ENCODE assay signal across 19 cellular contexts in the genomic region with DNA sequence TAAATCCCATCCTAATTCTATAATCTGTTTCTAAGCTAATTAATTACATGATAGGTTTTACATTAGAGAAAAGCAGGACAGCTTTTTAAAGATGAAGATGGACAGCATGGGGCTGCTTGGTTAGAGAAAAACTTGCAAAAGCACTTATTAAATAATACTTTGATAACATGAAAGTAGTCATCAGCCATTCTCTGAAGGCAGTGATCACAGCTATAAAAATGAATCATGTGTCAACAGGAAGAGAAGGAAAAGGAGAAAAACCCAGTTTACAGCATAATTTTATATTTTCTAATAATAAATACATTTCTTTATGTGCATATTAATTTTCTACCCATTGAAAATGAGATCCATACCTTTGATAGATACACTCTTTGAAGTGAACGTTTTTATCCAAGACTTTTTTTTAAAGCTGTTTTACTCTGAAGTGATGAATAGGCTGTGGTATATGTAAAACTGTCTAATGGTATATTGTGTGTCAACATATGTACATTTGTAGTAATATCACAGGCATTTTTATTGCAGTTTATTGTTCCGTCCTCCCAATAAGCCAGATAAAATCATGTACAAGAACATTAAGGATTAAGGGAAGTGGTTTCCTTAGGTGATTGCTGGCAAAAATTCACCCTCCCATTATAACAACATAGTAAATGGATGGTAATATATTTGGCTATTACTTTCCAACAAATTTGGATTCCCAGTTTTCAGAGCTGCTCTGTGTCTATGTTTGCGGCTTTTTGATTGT. TPM values are rescaled to one million over a fixed set of nuclear protein-coding genes. Genes with fewer than 3 reads are reported as not detected.
DNase-seq lines count a peak whose midpoint lies in the region; ATAC-seq and TF ChIP-seq lines count a peak whose summit lies in the region.
"Had no signal": no experiment of that assay in that cellular context is flagged by ENCODE, and none has a peak within 500 bp of the region (broad histone marks: within the 10 kb centered on the region; RNA-seq: fewer than 3 reads in every experiment).

No MANE protein-coding gene starts in this region.

- peak overlapping the region; percentile 58; the same call in 1 of the 2 replicates for H3K4me3 ChIP-seq in GM23338
- H3K4me3 ChIP-seq in RWPE2 (ENCODE audit: severe bottlenecking), result peak overlapping the region; percentile 35
- peak overlapping the region; percentile 52 to 91 (median 82) for H3K4me3 ChIP-seq in esophagus squamous epithelium
- peak overlapping the region in 6 of 7 experiments; percentile 47 to 80 (median 75) for H3K4me3 ChIP-seq in skin epidermis
- no peak overlapping the region for H3K4me3 ChIP-seq in sigmoid colon

- no peaks in the 10 kb centered on the region for H3K9me2 ChIP-seq in GM23338 (ENCODE audit: insufficient read depth)

- peak overlapping the region; percentile 82; the same call in 1 of the 3 replicates for H3K4me3 Mint-ChIP-seq in GM23338

- no peaks in the 10 kb centered on the region for H4K20me1 ChIP-seq in GM23338 (replicated peaks; ENCODE audit: insufficient read depth)

- peaks cover 41% of the 10 kb centered on the region for H3K27me3 Mint-ChIP-seq in GM23338 (ENCODE audit: insufficient read depth, low read depth, poor library complexity)

- peaks cover 41% of the 10 kb centered on the region for H3K4me1 Mint-ChIP-seq in GM23338

- H2AFZ ChIP-seq in GM23338, result no peak overlapping the region

- TF ChIP-seq POLR2A in esophagus squamous epithelium (IDR thresholded peaks at IDR 0.05) (no peak), sigmoid colon (IDR thresholded peaks at IDR 0.05) (no peak)

- ATAC-seq in GM23338 (no peak), RWPE2 (ENCODE audit: low read depth) (no peak), HG02678 (IDR thresholded peaks at IDR 0.05; ENCODE audit: unreplicated experiment) (no peak), GM19023 (IDR thresholded peaks at IDR 0.05; ENCODE audit: unreplicated experiment) (no peak)
- ATAC-seq: activated CD8-positive, alpha-beta memory T cell treated with anti-CD3 and anti-CD28 coated beads, Interleukin-2, amount 10 ng/mL, durations not matched to agents 7 days and 5 days; gastroesophageal sphincter had no signal

- H3K27ac ChIP-seq in GM23338 (ENCODE audit: low read depth) (no peak overlapping the region), RWPE2 (ENCODE audit: poor library complexity, severe bottlenecking) (peak overlapping the region; percentile 92), esophagus squamous epithelium (peak overlapping the region; percentile 89 to 95 (median 92)), skin epidermis (peak overlapping the region in 18 of 21 experiments; percentile 9 to 94 (median 64)), sigmoid colon (peak overlapping the region in 1 of 4 donors; percentile 79)
- H3K27ac ChIP-seq: KMS-11 had no signal

- no peaks in the 10 kb centered on the region for H3K36me3 ChIP-seq in GM23338 (ENCODE audit: insufficient read depth)
- peaks cover 27% of the 10 kb centered on the region for H3K36me3 ChIP-seq in RWPE2 (ENCODE audit: low read depth)
- peaks cover 0 to 9% (median 0%) of the 10 kb centered on the region in 3 donors for H3K36me3 ChIP-seq in esophagus squamous epithelium
- H3K36me3 ChIP-seq in sigmoid colon, result no peaks in the 10 kb centered on the region
- H3K36me3 ChIP-seq: gastroesophageal sphincter had no signal

- intact Hi-C loops in esophagus squamous epithelium (cut with DNase I) (no loop called here), sigmoid colon (cut with DNase I) (loop anchor here (5.0 kb wide), 2 partner anchors 275 to 650 kb away; partner anchors contain the start of genes DIS3 and PIBF1)

- H3K4me2 ChIP-seq in GM23338, result peak overlapping the region; percentile 82

- H3K27me3 ChIP-seq in GM23338 (ENCODE audit: insufficient read depth), result peaks cover 51% of the 10 kb centered on the region
- no peaks in the 10 kb centered on the region for H3K27me3 ChIP-seq in RWPE2 (ENCODE audit: insufficient read depth, poor library complexity, severe bottlenecking)
- H3K27me3 ChIP-seq in esophagus squamous epithelium, result peaks cover 0 to 18% (median 0%) of the 10 kb centered on the region in 4 donors
- no peaks in the 10 kb centered on the region for H3K27me3 ChIP-seq in sigmoid colon
- H3K27me3 ChIP-seq: gastroesophageal sphincter had no signal

- no peaks in the 10 kb centered on the region; the same call in 2 of the 3 replicates for H3K9me3 Mint-ChIP-seq in GM23338
- H3K9me3 Mint-ChIP-seq: activated naive CD8-positive, alpha-beta T cell treated with anti-CD3 and anti-CD28 coated beads, Interleukin-2, amount 10 ng/mL, durations not matched to agents 7 days and 5 days; dendritic cell treated with granulocyte-macrophage colony-stimulating factor and Interleukin-4, amounts not matched to agents 40 ng/mL and 50 ng/mL, for 4 days had no signal

- H3K4me1 ChIP-seq in GM23338 (ENCODE audit: insufficient read depth), result peaks cover 19% of the 10 kb centered on the region; the same call in 1 of the 2 replicates
- peaks cover 25% of the 10 kb centered on the region for H3K4me1 ChIP-seq in RWPE2 (ENCODE audit: insufficient read depth, poor library complexity, severe bottlenecking)
- peaks cover 0 to 33% (median 0%) of the 10 kb centered on the region in 3 donors for H3K4me1 ChIP-seq in esophagus squamous epithelium
- peaks cover 0 to 18% (median 11%) of the 10 kb centered on the region in 4 donors for H3K4me1 ChIP-seq in sigmoid colon

- TF ChIP-seq CTCF in GM23338 (conservative IDR thresholded peaks at IDR 0.05; ENCODE audit: low read depth in 2 of 2) (no peak), RWPE2 (IDR thresholded peaks at IDR 0.05; ENCODE audit: poor library complexity, severe bottlenecking) (no peak), esophagus squamous epithelium (IDR thresholded peaks at IDR 0.05) (no peak), sigmoid colon (IDR thresholded peaks at IDR 0.05) (no peak)

- H3K79me2 ChIP-seq in GM23338 (replicated peaks; ENCODE audit: insufficient read depth), result no peaks in the 10 kb centered on the region

- peaks cover 2% of the 10 kb centered on the region; the same call in 2 of the 3 replicates for H3K36me3 Mint-ChIP-seq in GM23338 (ENCODE audit: low read depth)

- no peaks in the 10 kb centered on the region for H3F3A ChIP-seq in GM23338 (replicated peaks; ENCODE audit: low read depth)

- DNase-seq in GM23338 (ENCODE audit: low spot score), result no peak
- DNase-seq in RWPE2 (ENCODE audit: low spot score), result no peak
- DNase-seq in esophagus squamous epithelium (lab: John Stamatoyannopoulos, UW), result no peak
- DNase-seq in sigmoid colon, result no peak
- DNase-seq in DMS53 treated with DMSO at 0.1 percent for 48 hours (lab: John Stamatoyannopoulos, UW; ENCODE audit: unreplicated experiment), result no peak
- DNase-seq: activated CD8-positive, alpha-beta memory T cell treated with anti-CD3 and anti-CD28 coated beads, Interleukin-2, amount 10 ng/mL, durations not matched to agents 7 days and 5 days; activated naive CD8-positive, alpha-beta T cell treated with anti-CD3 and anti-CD28 coated beads, Interleukin-2, amount 10 ng/mL, durations not matched to agents 7 days and 5 days; C1 segment of cervical spinal cord; GF-D8; left cardiac atrium; NCI-H2029; nucleus accumbens; T-helper 9 cell had no signal

- WGBS in esophagus squamous epithelium, 2 donors, result 48 to 59% methylated on average over 3 of the region's 3 CpGs
- WGBS in sigmoid colon, 2 donors, result 20 to 70% methylated on average over 3 of the region's 3 CpGs

- no peak for TF ChIP-seq EP300 in sigmoid colon (IDR thresholded peaks at IDR 0.05)

- H3K27ac Mint-ChIP-seq in GM23338, result no peak overlapping the region
- H3K27ac Mint-ChIP-seq: activated CD8-positive, alpha-beta memory T cell treated with anti-CD3 and anti-CD28 coated beads, Interleukin-2, amount 10 ng/mL, durations not matched to agents 7 days and 5 days; activated naive CD8-positive, alpha-beta T cell treated with anti-CD3 and anti-CD28 coated beads, Interleukin-2, amount 10 ng/mL, durations not matched to agents 7 days and 5 days had no signal

- no peaks in the 10 kb centered on the region for H3K9me3 ChIP-seq in RWPE2 (ENCODE audit: severe bottlenecking)
- no peaks in the 10 kb centered on the region for H3K9me3 ChIP-seq in esophagus squamous epithelium
- H3K9me3 ChIP-seq in sigmoid colon, result no peaks in the 10 kb centered on the region
- H3K9me3 ChIP-seq: gastroesophageal sphincter had no signal

TF ChIP-seq in GM23338, 12 proteins besides CTCF, POLR2A, EP300 and RAD21 (continues in another document):
- TF ChIP-seq EZH2phosphoT487 (IDR thresholded peaks at IDR 0.05; ENCODE audit: unreplicated experiment), result no peak

RNA-seq across cellular contexts. Expression of gene KLF5, which starts 1.4 kb away (rescaled TPM):
- total RNA-seq in GM23338 (2014; rRNA removed; shearing (Covaris generic)), result 0.66 and 1.5 TPM in 2 replicates
- polyA plus RNA-seq in GM23338 (2016; fragmentation: Nextera tagmentation; extraction: Ambion mirVana) (1.7 and 1.8 TPM in 2 replicates), sigmoid colon (100 to 1,000 TPM; 116 to 169 (median 153) TPM)
- total RNA-seq in esophagus squamous epithelium (100 to 1,000 TPM; 181 to 271 (median 230) TPM), sigmoid colon (1 to 10 TPM; 2.3 to 3.6 (median 3.0) TPM)

Comparison
In these comparisons a context has a peak if more than half of its experiments do, and no peak if none do; other contexts are left out.
1. H3K4me3 ChIP-seq: peak in GM23338 (single experiment), RWPE2 (single experiment), esophagus squamous epithelium (4 of 4) and skin epidermis (6 of 7); none in sigmoid colon (0 of 4).
2. RNA of gene KLF5, which starts 1.4 kb away (total RNA-seq): 181 to 271 TPM in esophagus squamous epithelium; 2.3 to 3.6 TPM in sigmoid colon and 0.66 to 1.5 TPM in GM23338; every median in the first group is over 10 times any median in the second.